ENCODE assay signal across 1 cellular context in genomic region chr16:55253987-55254386, GRCh38.
"Had no signal": no experiment of that assay in that cellular context is flagged by ENCODE, and none has a peak within 500 bp of the region (broad histone marks: within the 10 kb centered on the region; RNA-seq: fewer than 3 reads in every experiment).

No MANE protein-coding gene starts in this region.

- H3K9me3 ChIP-seq: MG63 had no signal

- H3K36me3 ChIP-seq: MG63 had no signal

- H3K4me3 ChIP-seq: MG63 had no signal
